10 cellular contexts compared by ENCODE assay signal in the genomic region with DNA sequence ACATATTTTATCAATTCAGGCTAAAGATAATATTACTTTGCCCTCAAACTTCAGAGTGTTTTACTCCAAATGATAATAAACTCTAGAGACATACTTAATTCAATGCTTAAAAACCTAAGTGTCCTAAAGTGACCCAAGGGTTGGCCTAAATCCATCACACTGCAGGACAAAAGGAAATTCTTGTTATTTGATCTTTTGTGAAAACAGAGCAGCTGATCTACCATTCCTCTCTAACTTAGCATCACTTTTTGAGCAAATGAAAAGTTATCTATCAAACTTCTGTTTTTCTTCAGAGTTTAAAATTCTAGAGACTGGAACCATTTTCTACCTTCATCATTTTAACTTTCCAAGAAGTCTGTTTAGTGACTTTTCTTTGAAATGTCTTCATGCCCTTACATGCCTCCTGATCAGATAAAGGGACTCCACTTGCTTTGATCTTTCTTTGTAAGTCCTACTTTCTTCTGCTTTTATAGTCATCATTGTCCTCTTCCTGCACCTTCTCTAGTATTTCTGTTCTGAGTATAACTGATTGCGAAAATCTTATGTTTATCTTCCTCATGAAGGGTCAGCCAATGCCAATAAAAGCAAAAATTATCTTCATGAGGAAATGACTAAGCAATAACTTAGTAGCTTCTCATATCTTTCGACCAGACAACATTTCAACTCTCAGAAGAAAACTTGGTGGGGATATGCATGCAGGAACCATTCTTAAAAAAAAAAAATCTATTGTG.
DNase-seq lines count a peak whose midpoint lies in the region; ATAC-seq, FAIRE-seq and TF ChIP-seq lines count a peak whose summit lies in the region.
"Had no signal": no experiment of that assay in that cellular context is flagged by ENCODE, and none has a peak within 500 bp of the region (broad histone marks: within the 10 kb centered on the region; RNA-seq: fewer than 3 reads in every experiment).

No MANE protein-coding gene starts in this region.

- in situ Hi-C loops in GM13976 (cut with MboI; ENCODE audit: low sequenced_read_pairs, unreplicated experiment) = no loop called here

- H3K4me3 ChIP-seq in HL-60 (replicated peaks; ENCODE audit: insufficient read depth, low read length) (no peak overlapping the region), foreskin fibroblast (ENCODE audit: low read depth in 1 of 2, low read length in 2 of 2) (no peak overlapping the region), small intestine (ENCODE audit: low read depth in 1 of 2, low read length in 2 of 2) (no peak overlapping the region), mesendoderm (ENCODE audit: low read length) (no peak overlapping the region)

- H3K27ac ChIP-seq in HL-60 (replicated peaks) (peak overlapping the region; percentile 7; the same call in 1 of the 2 replicates), small intestine (ENCODE audit: low read depth in 1 of 2, low read length in 1 of 2) (no peak overlapping the region), mesendoderm (ENCODE audit: low read depth, low read length) (no peak overlapping the region)

- TF ChIP-seq CTCF in HL-60 (IDR thresholded peaks at IDR 0.05; ENCODE audit: insufficient read depth, low read length) (no peak), foreskin fibroblast (IDR thresholded peaks at IDR 0.05; ENCODE audit: low read depth, low read length) (no peak), GM13976 (IDR thresholded peaks at IDR 0.05; ENCODE audit: borderline replicate concordance, control extremely low read depth, extremely low read depth, insufficient read depth, missing control alignments) (no peak)

- no peaks in the 10 kb centered on the region for H3K79me2 ChIP-seq in mesendoderm (ENCODE audit: control insufficient read depth, insufficient read depth, low read length)

- peaks cover 25% of the 10 kb centered on the region for H3K4me1 Mint-ChIP-seq in T-helper 1 cell treated with Interleukin-12 subunit alpha and Interleukin-12 subunit beta and Interleukin-4 antibody, amounts not matched to agents 30 μg/mL and 1 μg/mL, for 36 hours (ENCODE audit: low read depth)

- H3K4me1 ChIP-seq in small intestine (ENCODE audit: control insufficient read depth in 2 of 2, insufficient read depth in 1 of 2, low read depth in 1 of 2, low read length in 1 of 2) = peaks cover 0 to 2% of the 10 kb centered on the region in 2 donors
- peaks cover 5% of the 10 kb centered on the region for H3K4me1 ChIP-seq in mesendoderm (ENCODE audit: control insufficient read depth, low read depth, low read length)

- H3K18ac ChIP-seq in mesendoderm (ENCODE audit: low read length) = no peak overlapping the region

- ATAC-seq in HG03280 (IDR thresholded peaks at IDR 0.05; ENCODE audit: unreplicated experiment) = no peak

- H3K27me3 Mint-ChIP-seq in T-helper 1 cell treated with Interleukin-12 subunit alpha and Interleukin-12 subunit beta and Interleukin-4 antibody, amounts not matched to agents 30 μg/mL and 1 μg/mL, for 36 hours (ENCODE audit: low read depth) = no peaks in the 10 kb centered on the region
- H3K27me3 Mint-ChIP-seq: brain had no signal

- no peaks in the 10 kb centered on the region for H3K79me1 ChIP-seq in mesendoderm (ENCODE audit: low read length)

- DNase-seq in HL-60 (ENCODE audit: low read depth in 1 of 2, low spot score in 1 of 2) (peak; percentile 34 to 49), foreskin fibroblast (peak; percentile 84 to 91), small intestine (peak; percentile 1), mesendoderm (no peak), GM13976 (ENCODE audit: low spot score) (no peak)
- DNase-seq in stimulated activated CD8-positive, alpha-beta memory T cell treated with anti-CD3 and anti-CD28 coated beads, Interleukin-4, amount 100 ng/mL, for 48 hours = no peak
- DNase-seq: NCI-H524 treated with DMSO at 0.1 percent for 48 hours had no signal

- H3K27ac Mint-ChIP-seq in T-helper 1 cell treated with Interleukin-12 subunit alpha and Interleukin-12 subunit beta and Interleukin-4 antibody, amounts not matched to agents 30 μg/mL and 1 μg/mL, for 36 hours = peak overlapping the region; percentile 61

- no peak overlapping the region for H4K5ac ChIP-seq in mesendoderm (ENCODE audit: low read length)

- H3K36me3 Mint-ChIP-seq in T-helper 1 cell treated with Interleukin-12 subunit alpha and Interleukin-12 subunit beta and Interleukin-4 antibody, amounts not matched to agents 30 μg/mL and 1 μg/mL, for 36 hours (ENCODE audit: low read depth) = peaks cover 11% of the 10 kb centered on the region
- H3K36me3 Mint-ChIP-seq: brain had no signal

- H3K9me3 Mint-ChIP-seq in T-helper 1 cell treated with Interleukin-12 subunit alpha and Interleukin-12 subunit beta and Interleukin-4 antibody, amounts not matched to agents 30 μg/mL and 1 μg/mL, for 36 hours = peaks cover 13% of the 10 kb centered on the region

- no peak overlapping the region for H2AK5ac ChIP-seq in mesendoderm (ENCODE audit: low read length)

- H3K23ac ChIP-seq in mesendoderm (ENCODE audit: low read length) = no peak overlapping the region

- H2BK15ac ChIP-seq in mesendoderm (replicated peaks; ENCODE audit: low read depth) = no peak overlapping the region

- H2BK5ac ChIP-seq in mesendoderm (ENCODE audit: low read length) = no peak overlapping the region

- no peak overlapping the region for H3K56ac ChIP-seq in mesendoderm (ENCODE audit: low read length)

- no peaks in the 10 kb centered on the region for H3K27me3 ChIP-seq in HL-60 (ENCODE audit: insufficient read depth, poor library complexity, severe bottlenecking)
- no peaks in the 10 kb centered on the region for H3K27me3 ChIP-seq in small intestine (ENCODE audit: control insufficient read depth in 2 of 2, insufficient read depth in 2 of 2, low read length in 2 of 2)
- no peaks in the 10 kb centered on the region for H3K27me3 ChIP-seq in mesendoderm (ENCODE audit: insufficient read depth, low read length, poor library complexity)

- no peak overlapping the region for H3K9ac ChIP-seq in mesendoderm (ENCODE audit: low read length)

- FAIRE-seq in small intestine (lab: Jason Lieb, UNC) = no peak

- H3K4me3 Mint-ChIP-seq in T-helper 1 cell treated with Interleukin-12 subunit alpha and Interleukin-12 subunit beta and Interleukin-4 antibody, amounts not matched to agents 30 μg/mL and 1 μg/mL, for 36 hours = peak overlapping the region; percentile 38
- H3K4me3 Mint-ChIP-seq: brain had no signal

- no peak overlapping the region for H3K4me2 ChIP-seq in mesendoderm (ENCODE audit: low read length)

- 16 to 34% (median 24%) methylated on average over 2 of the region's 2 CpGs for WGBS in small intestine, 3 donors
- WGBS in mesendoderm (ENCODE audit: extremely low coverage, insufficient coverage, low lambda C conversion rate) = no CpG with 5 or more reads among the region's 2 CpGs

- H2BK120ac ChIP-seq in mesendoderm (ENCODE audit: low read depth, low read length) = no peak overlapping the region

- no peak overlapping the region for H4K8ac ChIP-seq in mesendoderm (ENCODE audit: low read depth, low read length)

- no peak overlapping the region for H3K4ac ChIP-seq in mesendoderm (ENCODE audit: low read depth, low read length)

- no peaks in the 10 kb centered on the region for H3K9me3 ChIP-seq in small intestine (ENCODE audit: control insufficient read depth, low read depth)

- H3K36me3 ChIP-seq in small intestine (ENCODE audit: control insufficient read depth in 2 of 2, insufficient read depth in 2 of 2, low read length in 2 of 2) = no peaks in the 10 kb centered on the region
- no peaks in the 10 kb centered on the region for H3K36me3 ChIP-seq in mesendoderm (ENCODE audit: control insufficient read depth, insufficient read depth, low read length)

Comparison
In these comparisons a context has a peak if more than half of its experiments do, and no peak if none do; other contexts are left out.
1. DNase-seq: peak in HL-60 (2 of 2), foreskin fibroblast (2 of 2) and small intestine (single experiment); none in stimulated activated CD8-positive, alpha-beta memory T cell treated with anti-CD3 and anti-CD28 coated beads, Interleukin-4, amount 100 ng/mL, for 48 hours (single experiment), mesendoderm (single experiment) and GM13976 (single experiment).